Comparison of ENCODE assay signal across 10 cellular contexts in genomic region chr7:108613147-108613948, GRCh38. TPM values are rescaled to one million over a fixed set of nuclear protein-coding genes. Genes with fewer than 3 reads are reported as not detected.
DNase-seq lines count a peak whose midpoint lies in the region; ATAC-seq and TF ChIP-seq lines count a peak whose summit lies in the region.
"Had no signal": no experiment of that assay in that cellular context is flagged by ENCODE, and none has a peak within 500 bp of the region (broad histone marks: within the 10 kb centered on the region; RNA-seq: fewer than 3 reads in every experiment).

No MANE protein-coding gene starts in this region.

- CTCF ChIA-PET in CD8-positive, alpha-beta T cell (lab: Charles Lee): interaction anchor here (2.3 kb wide), 1 partner anchor 10 kb away, joined by 6 read pairs; no protein-coding TSS in a partner anchor

- no CpG with 5 or more reads among the region's 5 CpGs for WGBS in mesendoderm (ENCODE audit: extremely low coverage, insufficient coverage, low lambda C conversion rate)

- POLR2A ChIA-PET in CD8-positive, alpha-beta T cell (lab: Charles Lee): no interaction called here

- H3K23ac ChIP-seq in mesendoderm (ENCODE audit: low read length): no peak overlapping the region

- no peak overlapping the region for H2BK120ac ChIP-seq in mesendoderm (ENCODE audit: low read depth, low read length)

- no peaks in the 10 kb centered on the region for H3K36me3 Mint-ChIP-seq in CD8-positive, alpha-beta T cell
- H3K36me3 Mint-ChIP-seq in chondrocyte (ENCODE audit: low read depth): no peaks in the 10 kb centered on the region

- H2BK5ac ChIP-seq in mesendoderm (ENCODE audit: low read length): no peak overlapping the region

- no peak overlapping the region for H4K5ac ChIP-seq in mesendoderm (ENCODE audit: low read length)

- H3K79me1 ChIP-seq in mesendoderm (ENCODE audit: low read length): no peaks in the 10 kb centered on the region

- no peaks in the 10 kb centered on the region for H3K9me3 ChIP-seq in CD8-positive, alpha-beta T cell (ENCODE audit: low read length)
- H3K9me3 ChIP-seq: neutrophil, SJSA1 had no signal

- TF ChIP-seq CTCF in CD8-positive, alpha-beta T cell (IDR thresholded peaks at IDR 0.05): peak; percentile 91
- TF ChIP-seq CTCF in chondrocyte (IDR thresholded peaks at IDR 0.05): peak; percentile 93

- no peak overlapping the region for H3K9ac ChIP-seq in mesendoderm (ENCODE audit: low read length)

- H3K4me3 Mint-ChIP-seq in CD8-positive, alpha-beta T cell: no peak overlapping the region
- H3K4me3 Mint-ChIP-seq in chondrocyte (ENCODE audit: unreplicated experiment): no peak overlapping the region

- peak; percentile 48 for ATAC-seq in CD8-positive, alpha-beta T cell
- peak; percentile 84 for ATAC-seq in GM18909 (IDR thresholded peaks at IDR 0.05; ENCODE audit: poor library complexity, unreplicated experiment)
- peak; percentile 80 for ATAC-seq in HG03442 (IDR thresholded peaks at IDR 0.05; ENCODE audit: unreplicated experiment)
- no peak for ATAC-seq in HG02840 (IDR thresholded peaks at IDR 0.05; ENCODE audit: low FRiP score, unreplicated experiment)

- H3K27me3 ChIP-seq in CD8-positive, alpha-beta T cell (ENCODE audit: insufficient read depth, low read length): no peaks in the 10 kb centered on the region
- no peaks in the 10 kb centered on the region for H3K27me3 ChIP-seq in mesendoderm (ENCODE audit: insufficient read depth, low read length, poor library complexity)
- H3K27me3 ChIP-seq: neutrophil, SJSA1 had no signal

- H3K27me3 Mint-ChIP-seq in CD8-positive, alpha-beta T cell (ENCODE audit: low read depth): no peaks in the 10 kb centered on the region
- peaks cover 16% of the 10 kb centered on the region for H3K27me3 Mint-ChIP-seq in chondrocyte (ENCODE audit: low read depth)

- no peaks in the 10 kb centered on the region for H3K4me1 ChIP-seq in CD8-positive, alpha-beta T cell (ENCODE audit: insufficient read depth, low read length)
- H3K4me1 ChIP-seq in mesendoderm (ENCODE audit: control insufficient read depth, low read depth, low read length): no peaks in the 10 kb centered on the region
- H3K4me1 ChIP-seq: SJSA1 had no signal

- H3K18ac ChIP-seq in mesendoderm (ENCODE audit: low read length): no peak overlapping the region

- no peaks in the 10 kb centered on the region for H3K36me3 ChIP-seq in CD8-positive, alpha-beta T cell (ENCODE audit: insufficient read depth, low read length)
- H3K36me3 ChIP-seq in mesendoderm (ENCODE audit: control insufficient read depth, insufficient read depth, low read length): no peaks in the 10 kb centered on the region
- H3K36me3 ChIP-seq: neutrophil, SJSA1 had no signal

- no peak overlapping the region for H3K27ac Mint-ChIP-seq in CD8-positive, alpha-beta T cell
- H3K27ac Mint-ChIP-seq in chondrocyte (ENCODE audit: unreplicated experiment): no peak overlapping the region

- no peak overlapping the region for H2BK15ac ChIP-seq in mesendoderm (replicated peaks; ENCODE audit: low read depth)

- no peaks in the 10 kb centered on the region for H3K4me1 Mint-ChIP-seq in CD8-positive, alpha-beta T cell (ENCODE audit: low read depth)
- H3K4me1 Mint-ChIP-seq in chondrocyte (ENCODE audit: low read depth): no peaks in the 10 kb centered on the region

- no peak overlapping the region for H3K4me3 ChIP-seq in CD8-positive, alpha-beta T cell (ENCODE audit: low read depth, low read length)
- no peak overlapping the region for H3K4me3 ChIP-seq in mesendoderm (ENCODE audit: low read length)
- H3K4me3 ChIP-seq: SJSA1 had no signal

- H4K8ac ChIP-seq in mesendoderm (ENCODE audit: low read depth, low read length): no peak overlapping the region

- H3K4me2 ChIP-seq in mesendoderm (ENCODE audit: low read length): no peak overlapping the region

- intact Hi-C loops in CD8-positive, alpha-beta T cell (cut with DNase I, micrococcal nuclease): loop anchor here (5.0 to 10.0 kb wide), 3 partner anchors 429 to 1229 kb away; no protein-coding TSS in a partner anchor

- no peak for DNase-seq in CD8-positive, alpha-beta T cell
- peak; percentile 24 for DNase-seq in NCI-H526 treated with DMSO at 0.1 percent for 48 hours (lab: John Stamatoyannopoulos, UW)
- DNase-seq in chondrocyte (ENCODE audit: low spot score): no peak
- peak; percentile 55 for DNase-seq in mesendoderm
- DNase-seq in activated CD4-positive, CD25-positive, alpha-beta regulatory T cell (lab: John Stamatoyannopoulos, UW): no peak

- H3K56ac ChIP-seq in mesendoderm (ENCODE audit: low read length): no peak overlapping the region

- H3K9me3 Mint-ChIP-seq in CD8-positive, alpha-beta T cell: no peaks in the 10 kb centered on the region
- H3K9me3 Mint-ChIP-seq in chondrocyte (ENCODE audit: low read depth): no peaks in the 10 kb centered on the region

- no peaks in the 10 kb centered on the region for H3K79me2 ChIP-seq in mesendoderm (ENCODE audit: control insufficient read depth, insufficient read depth, low read length)

- no peak overlapping the region for H3K4ac ChIP-seq in mesendoderm (ENCODE audit: low read depth, low read length)

- no peak overlapping the region for H2AK5ac ChIP-seq in mesendoderm (ENCODE audit: low read length)

- H3K27ac ChIP-seq in CD8-positive, alpha-beta T cell (ENCODE audit: low read depth, low read length): no peak overlapping the region
- H3K27ac ChIP-seq in mesendoderm (ENCODE audit: low read depth, low read length): no peak overlapping the region
- H3K27ac ChIP-seq: neutrophil, SJSA1 had no signal

RNA-seq across cellular contexts. Expression of gene DNAJB9, which starts 43.7 kb away (rescaled TPM):
- 10 to 100 TPM; 66.7 to 67.7 TPM for total RNA-seq in CD8-positive, alpha-beta T cell
- total RNA-seq in chondrocyte: 22.0 to 29.2 TPM (median 29.0 TPM) in 3 replicates
- 7.1 TPM for polyA plus RNA-seq in mesendoderm (2013, experiment 1 of 2)
- polyA plus RNA-seq in mesendoderm (2013, experiment 2 of 2): 6.2 TPM

RNA-seq across cellular contexts. Expression of gene THAP5, which starts 43.8 kb away (rescaled TPM):
- 10 to 100 TPM; 10.7 to 13.5 TPM for total RNA-seq in CD8-positive, alpha-beta T cell
- total RNA-seq in chondrocyte: 22.4 to 31.4 TPM (median 25.9 TPM) in 3 replicates
- 16.9 TPM for polyA plus RNA-seq in mesendoderm (2013, experiment 1 of 2)
- 15.5 TPM for polyA plus RNA-seq in mesendoderm (2013, experiment 2 of 2)

Comparison
In these comparisons a context has a peak if more than half of its experiments do, and no peak if none do; other contexts are left out.
1. DNase-seq: peak in NCI-H526 treated with DMSO at 0.1 percent for 48 hours (single experiment) and mesendoderm (single experiment); none in CD8-positive, alpha-beta T cell (0 of 7), chondrocyte (single experiment) and activated CD4-positive, CD25-positive, alpha-beta regulatory T cell (0 of 4).